23 cellular contexts compared by ENCODE assay signal in genomic region chr4:124053872-124054538, GRCh38.
A peak's percentile ranks its signal among the peaks of the same experiment; 100 is the strongest.
DNase-seq lines count a peak whose midpoint lies in the region; TF ChIP-seq lines count a peak whose summit lies in the region.
"Had no signal": no experiment of that assay in that cellular context is flagged by ENCODE, and none has a peak within 500 bp of the region (broad histone marks: within the 10 kb centered on the region; RNA-seq: fewer than 3 reads in every experiment).

No MANE protein-coding gene starts in this region.

- H3K4me1 ChIP-seq in spleen (no peaks in the 10 kb centered on the region), GM23248 (ENCODE audit: insufficient read depth) (0 out of 2 replicates have a peak, but pooled peaks cover 5% of the 10 kb centered on the region), stomach (no peaks in the 10 kb centered on the region)
- H3K4me1 ChIP-seq: A549, foreskin keratinocyte, neural progenitor cell had no signal

- in situ Hi-C loops in GM23248 (cut with MboI), result no loop called here

- no peaks in the 10 kb centered on the region for H3K27me3 ChIP-seq in spleen (replicated peaks in 1 of 7)
- H3K27me3 ChIP-seq in GM23248 (replicated peaks; ENCODE audit: insufficient read depth), result no peaks in the 10 kb centered on the region
- no peaks in the 10 kb centered on the region for H3K27me3 ChIP-seq in stomach
- H3K27me3 ChIP-seq: foreskin keratinocyte, MG63, neural progenitor cell had no signal

- H3K4me2 ChIP-seq in GM23248 (ENCODE audit: unreplicated experiment), result no peak overlapping the region
- H3K4me2 ChIP-seq: A549, neural progenitor cell had no signal

- TF ChIP-seq POLR2A in spleen (IDR thresholded peaks at IDR 0.05) (no peak), stomach (IDR thresholded peaks at IDR 0.05) (no peak)

- H3K36me3 ChIP-seq in spleen (no peaks in the 10 kb centered on the region), GM23248 (ENCODE audit: low read depth) (no peaks in the 10 kb centered on the region), stomach (no peaks in the 10 kb centered on the region)
- H3K36me3 ChIP-seq: MG63, neural progenitor cell, thoracic aorta had no signal

- TF ChIP-seq CTCF in cardiac fibroblast (IDR thresholded peaks at IDR 0.05; ENCODE audit: low read depth, low read length) (no peak), spleen (IDR thresholded peaks at IDR 0.05 in 8 of 11, conservative IDR thresholded peaks at IDR 0.05 in 3 of 11) (no peak), stomach (IDR thresholded peaks at IDR 0.05) (no peak)

- WGBS in spleen, 5 donors, result 82 to 97% (median 88%) methylated on average over 4 of the region's 4 CpGs
- WGBS in GM23248 (ENCODE audit: low coverage in 1 of 2, low lambda C conversion rate in 2 of 2, missing lambda C conversion rate in 2 of 2), 2 experiments, result 78 to 90% methylated on average over 4 of the region's 4 CpGs
- WGBS in stomach, 5 donors, result 83 to 93% (median 87%) methylated on average over 4 of the region's 4 CpGs

- H3K9me3 ChIP-seq in spleen, result no peaks in the 10 kb centered on the region
- no peaks in the 10 kb centered on the region for H3K9me3 ChIP-seq in GM23248 (ENCODE audit: low read depth)
- no peaks in the 10 kb centered on the region for H3K9me3 ChIP-seq in stomach
- H3K9me3 ChIP-seq: A549, MG63, thoracic aorta had no signal

- no peaks in the 10 kb centered on the region for H4K20me1 ChIP-seq in GM23248 (ENCODE audit: insufficient read depth)

- no peaks in the 10 kb centered on the region for H3F3A ChIP-seq in GM23248 (ENCODE audit: insufficient read depth)

- TF ChIP-seq EP300 in stomach (IDR thresholded peaks at IDR 0.05), result no peak

- H3K9ac ChIP-seq in GM23248, result no peak overlapping the region
- H3K9ac ChIP-seq: neural progenitor cell had no signal

- intact Hi-C loops in spleen (cut with DNase I; ENCODE audit: low total_unique reads), result no loop called here
- intact Hi-C loops in stomach (cut with DNase I; ENCODE audit: low total_unique reads), result no loop called here

- no peak overlapping the region for H3K4me3 ChIP-seq in cardiac fibroblast (replicated peaks in 1 of 2; ENCODE audit: low read depth in 2 of 2, low read length in 2 of 2)
- H3K4me3 ChIP-seq in spleen, result no peak overlapping the region
- no peak overlapping the region for H3K4me3 ChIP-seq in GM23248
- H3K4me3 ChIP-seq in stomach, result no peak overlapping the region
- H3K4me3 ChIP-seq: A549, MG63, neural progenitor cell, thoracic aorta had no signal

- no peak overlapping the region for H2AFZ ChIP-seq in GM23248
- H2AFZ ChIP-seq: neural progenitor cell had no signal

- no peaks in the 10 kb centered on the region for H3K79me2 ChIP-seq in GM23248 (ENCODE audit: insufficient read depth)

- H3K27ac ChIP-seq in spleen (no peak overlapping the region), GM23248 (no peak overlapping the region), stomach (no peak overlapping the region)
- H3K27ac ChIP-seq: A549, foreskin keratinocyte, neural progenitor cell had no signal

- no peaks in the 10 kb centered on the region for H3K9me2 ChIP-seq in GM23248 (ENCODE audit: insufficient read depth)

- DNase-seq in AG08395 (ENCODE audit: low spot score) (peak; percentile 15), RPMI7951 (ENCODE audit: low read depth) (peak; percentile 80), cardiac fibroblast (ENCODE audit: low read depth in 2 of 2) (peak; percentile 27 to 32), myocyte (ENCODE audit: low read depth) (peak; percentile 45), putamen (ENCODE audit: low spot score) (no peak), spleen (no peak), GM23248 (no peak), stomach (no peak)
- DNase-seq: activated CD4-positive, alpha-beta memory T cell treated with anti-CD3 and anti-CD28 coated beads for 36 hours; activated CD8-positive, alpha-beta memory T cell treated with anti-CD3 and anti-CD28 coated beads, Interleukin-2, amount 50 U/mL, for 4 hours; anterior cingulate cortex; cerebellar nuclear complex; DMS79; foreskin keratinocyte; H9; MG63; NCI-H1417 treated with DMSO at 0.1 percent for 48 hours; NCI-H2081; NCI-H226; stimulated activated naive CD4-positive, alpha-beta T cell had no signal

Comparison
In these comparisons a context has a peak if more than half of its experiments do, and no peak if none do; other contexts are left out.
1. DNase-seq: peak in AG08395 (single experiment), RPMI7951 (single experiment), cardiac fibroblast (2 of 2) and myocyte (single experiment); none in putamen (single experiment), spleen (single experiment), GM23248 (single experiment) and stomach (single experiment).